Comparison of ENCODE assay signal across 1 cellular context in the genomic region with DNA sequence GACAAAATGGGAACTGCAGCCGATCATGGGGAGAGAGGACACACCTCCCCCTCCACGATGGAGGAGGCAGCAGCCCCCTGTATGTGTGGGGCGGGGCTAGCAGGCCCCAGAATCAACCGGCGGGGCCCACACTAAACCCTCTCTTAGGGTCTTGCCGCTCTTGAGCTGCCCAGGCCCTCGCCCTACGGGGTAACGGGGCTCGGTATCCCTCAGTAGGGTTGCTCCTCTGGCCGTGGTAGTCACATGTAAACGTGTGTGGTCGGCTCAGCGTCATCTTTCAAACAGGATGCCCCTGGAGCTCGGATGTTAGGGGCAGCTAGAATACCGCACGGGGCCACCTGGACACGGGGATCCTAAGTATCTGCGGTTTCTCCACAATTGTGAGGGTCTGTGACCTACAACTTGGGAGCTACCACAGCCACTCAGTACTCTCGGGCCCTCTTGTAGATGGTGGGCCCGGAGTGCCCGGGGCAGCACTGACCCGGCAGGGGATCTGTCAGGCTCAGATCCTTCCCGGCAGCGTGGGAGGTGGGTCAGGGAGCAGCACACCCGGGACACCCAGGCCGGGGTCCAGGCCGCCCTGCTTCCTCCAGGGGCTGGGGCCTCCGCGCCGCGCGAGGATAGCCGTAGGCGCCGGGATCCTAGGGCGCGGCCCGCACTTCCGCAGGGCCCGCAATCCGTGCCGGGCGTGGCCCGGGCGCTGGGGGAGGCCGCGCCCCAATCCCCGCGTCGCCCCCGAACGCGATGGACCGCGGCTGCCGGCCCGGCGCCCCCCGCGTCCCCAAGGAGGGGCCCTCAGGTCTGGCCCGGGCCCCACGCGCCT.
A peak's percentile ranks its signal among the peaks of the same experiment; 100 is the strongest.
TF ChIP-seq lines count a peak whose summit lies in the region.

No MANE protein-coding gene starts in this region.

TF ChIP-seq in GM12878, 131 proteins besides CTCF, POLR2A, EP300 and RAD21 (continued from another document):
- TF ChIP-seq, protein P1, sequence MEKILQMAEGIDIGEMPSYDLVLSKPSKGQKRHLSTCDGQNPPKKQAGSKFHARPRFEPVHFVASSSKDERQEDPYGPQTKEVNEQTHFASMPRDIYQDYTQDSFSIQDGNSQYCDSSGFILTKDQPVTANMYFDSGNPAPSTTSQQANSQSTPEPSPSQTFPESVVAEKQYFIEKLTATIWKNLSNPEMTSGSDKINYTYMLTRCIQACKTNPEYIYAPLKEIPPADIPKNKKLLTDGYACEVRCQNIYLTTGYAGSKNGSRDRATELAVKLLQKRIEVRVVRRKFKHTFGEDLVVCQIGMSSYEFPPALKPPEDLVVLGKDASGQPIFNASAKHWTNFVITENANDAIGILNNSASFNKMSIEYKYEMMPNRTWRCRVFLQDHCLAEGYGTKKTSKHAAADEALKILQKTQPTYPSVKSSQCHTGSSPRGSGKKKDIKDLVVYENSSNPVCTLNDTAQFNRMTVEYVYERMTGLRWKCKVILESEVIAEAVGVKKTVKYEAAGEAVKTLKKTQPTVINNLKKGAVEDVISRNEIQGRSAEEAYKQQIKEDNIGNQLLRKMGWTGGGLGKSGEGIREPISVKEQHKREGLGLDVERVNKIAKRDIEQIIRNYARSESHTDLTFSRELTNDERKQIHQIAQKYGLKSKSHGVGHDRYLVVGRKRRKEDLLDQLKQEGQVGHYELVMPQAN (conservative IDR thresholded peaks at IDR 0.05): peak; percentile 63
- TF ChIP-seq ZNF24 (IDR thresholded peaks at IDR 0.05): no peak
- TF ChIP-seq, protein P2, sequence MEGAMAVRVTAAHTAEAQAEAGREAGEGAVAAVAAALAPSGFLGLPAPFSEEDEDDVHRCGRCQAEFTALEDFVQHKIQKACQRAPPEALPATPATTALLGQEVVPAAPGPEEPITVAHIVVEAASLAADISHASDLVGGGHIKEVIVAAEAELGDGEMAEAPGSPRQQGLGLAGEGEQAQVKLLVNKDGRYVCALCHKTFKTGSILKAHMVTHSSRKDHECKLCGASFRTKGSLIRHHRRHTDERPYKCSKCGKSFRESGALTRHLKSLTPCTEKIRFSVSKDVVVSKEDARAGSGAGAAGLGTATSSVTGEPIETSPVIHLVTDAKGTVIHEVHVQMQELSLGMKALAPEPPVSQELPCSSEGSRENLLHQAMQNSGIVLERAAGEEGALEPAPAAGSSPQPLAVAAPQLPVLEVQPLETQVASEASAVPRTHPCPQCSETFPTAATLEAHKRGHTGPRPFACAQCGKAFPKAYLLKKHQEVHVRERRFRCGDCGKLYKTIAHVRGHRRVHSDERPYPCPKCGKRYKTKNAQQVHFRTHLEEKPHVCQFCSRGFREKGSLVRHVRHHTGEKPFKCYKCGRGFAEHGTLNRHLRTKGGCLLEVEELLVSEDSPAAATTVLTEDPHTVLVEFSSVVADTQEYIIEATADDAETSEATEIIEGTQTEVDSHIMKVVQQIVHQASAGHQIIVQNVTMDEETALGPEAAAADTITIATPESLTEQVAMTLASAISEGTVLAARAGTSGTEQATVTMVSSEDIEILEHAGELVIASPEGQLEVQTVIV (IDR thresholded peaks at IDR 0.05; ENCODE audit: borderline replicate concordance, partially characterized antibody): no peak
- no peak for TF ChIP-seq JUND (IDR thresholded peaks at IDR 0.05; ENCODE audit: low read depth, low read length)
- TF ChIP-seq FOXK2 (IDR thresholded peaks at IDR 0.05): no peak
